In genomic region chr6:156808287-156808686, GRCh38 we compare ENCODE assay signal across 9 cellular contexts. TPM values are rescaled to one million over a fixed set of nuclear protein-coding genes. Genes with fewer than 3 reads are reported as not detected.
DNase-seq lines count a peak whose midpoint lies in the region; ATAC-seq lines count a peak whose summit lies in the region.
"Had no signal": no experiment of that assay in that cellular context is flagged by ENCODE, and none has a peak within 500 bp of the region (broad histone marks: within the 10 kb centered on the region; RNA-seq: fewer than 3 reads in every experiment).

No MANE protein-coding gene starts in this region.

- H3K4me1 Mint-ChIP-seq in IgD-negative memory B cell: peaks cover 47 to 79% (median 74%) of the 10 kb centered on the region in 3 donors
- H3K4me1 Mint-ChIP-seq in naive thymus-derived CD8-positive, alpha-beta T cell: peaks cover 53 to 96% (median 89%) of the 10 kb centered on the region in 4 donors

- no peaks in the 10 kb centered on the region for H3K36me3 Mint-ChIP-seq in IgD-negative memory B cell
- peaks cover 0 to 2% (median 1%) of the 10 kb centered on the region in 3 donors for H3K36me3 Mint-ChIP-seq in naive thymus-derived CD8-positive, alpha-beta T cell

- H3K27ac Mint-ChIP-seq in IgD-negative memory B cell: peak overlapping the region in 2 of 3 donors; percentile 20 to 95
- H3K27ac Mint-ChIP-seq in naive thymus-derived CD8-positive, alpha-beta T cell: peak overlapping the region in 9 of 10 donors; percentile 44 to 90 (median 70)

- peak overlapping the region; percentile 11 for H3K27ac ChIP-seq in caudate nucleus (ENCODE audit: low read depth, low read length)

- DNase-seq in caudate nucleus (lab: John Stamatoyannopoulos, UW) (peak in 29 of 61 donors; percentile 9 to 61 (median 28)), dedifferentiated amniotic fluid mesenchymal stem cell (ENCODE audit: extremely low spot score) (no peak)
- no peak for DNase-seq in naive thymus-derived CD8-positive, alpha-beta T cell

- ATAC-seq in GM18498 (IDR thresholded peaks at IDR 0.05; ENCODE audit: unreplicated experiment) (peak; percentile 38), HG02852 (IDR thresholded peaks at IDR 0.05; ENCODE audit: unreplicated experiment) (no peak), GM21526 (IDR thresholded peaks at IDR 0.05; ENCODE audit: low FRiP score, unreplicated experiment) (no peak), HG03025 (IDR thresholded peaks at IDR 0.05; ENCODE audit: low FRiP score, unreplicated experiment) (no peak)
- ATAC-seq in naive thymus-derived CD8-positive, alpha-beta T cell: no peak

- H3K9me3 Mint-ChIP-seq in IgD-negative memory B cell: no peaks in the 10 kb centered on the region
- peaks cover 0 to 9% (median 0%) of the 10 kb centered on the region in 9 donors for H3K9me3 Mint-ChIP-seq in naive thymus-derived CD8-positive, alpha-beta T cell
- H3K9me3 Mint-ChIP-seq: dendritic cell treated with granulocyte-macrophage colony-stimulating factor and Interleukin-4, amounts not matched to agents 40 ng/mL and 50 ng/mL, for 4 days had no signal

- no peaks in the 10 kb centered on the region for H3K27me3 Mint-ChIP-seq in IgD-negative memory B cell
- no peaks in the 10 kb centered on the region for H3K27me3 Mint-ChIP-seq in naive thymus-derived CD8-positive, alpha-beta T cell
- H3K27me3 Mint-ChIP-seq: dendritic cell treated with granulocyte-macrophage colony-stimulating factor and Interleukin-4, amounts not matched to agents 40 ng/mL and 50 ng/mL, for 4 days had no signal

- POLR2A ChIA-PET in naive thymus-derived CD8-positive, alpha-beta T cell (lab: Charles Lee): interaction anchor here (1.9 kb wide), 1 partner anchor 17 kb away, joined by 6 read pairs; no protein-coding TSS in a partner anchor

- peak overlapping the region in 3 of 4 donors; percentile 30 to 84 (median 63) for H3K4me3 Mint-ChIP-seq in IgD-negative memory B cell
- H3K4me3 Mint-ChIP-seq in naive thymus-derived CD8-positive, alpha-beta T cell: peak overlapping the region in 8 of 10 donors; percentile 46 to 71 (median 55)
- H3K4me3 Mint-ChIP-seq: dendritic cell treated with granulocyte-macrophage colony-stimulating factor and Interleukin-4, amounts not matched to agents 40 ng/mL and 50 ng/mL, for 4 days had no signal

RNA-seq across cellular contexts. Expression of gene ARID1B, which starts 31.1 kb away (rescaled TPM):
- polyA plus RNA-seq in IgD-negative memory B cell: 21.9 TPM
- total RNA-seq in naive thymus-derived CD8-positive, alpha-beta T cell: 100 to 1,000 TPM; 119 to 122 TPM
- 10 to 100 TPM in 2 of 3 donors, 1 to 10 TPM in 1; 9.0 to 18.6 (median 11.2) TPM for polyA plus RNA-seq in naive thymus-derived CD8-positive, alpha-beta T cell
